In genomic region chr5:127988149-127988755, GRCh38 we compare ENCODE assay signal across 11 cellular contexts.
DNase-seq lines count a peak whose midpoint lies in the region; ATAC-seq and TF ChIP-seq lines count a peak whose summit lies in the region.
"Had no signal": no experiment of that assay in that cellular context is flagged by ENCODE, and none has a peak within 500 bp of the region (broad histone marks: within the 10 kb centered on the region; RNA-seq: fewer than 3 reads in every experiment).

No MANE protein-coding gene starts in this region.

- POLR2A ChIA-PET in AG04449 (lab: Yijun Ruan, JAX), result interaction anchor here (0.5 to 0.9 kb wide), 2 partner anchors 50 to 124 kb away, joined by 3 read pairs; no protein-coding TSS in a partner anchor
- POLR2A ChIA-PET in T-cell (lab: Charles Lee), result no interaction called here

- peak; percentile 93 for ATAC-seq in RWPE2 (ENCODE audit: low read depth)
- ATAC-seq in HG03025 (IDR thresholded peaks at IDR 0.05; ENCODE audit: low FRiP score, unreplicated experiment), result no peak
- ATAC-seq in HG02938 (IDR thresholded peaks at IDR 0.05; ENCODE audit: unreplicated experiment), result no peak
- ATAC-seq in T-cell (replicated peaks in 1 of 4), result no peak
- ATAC-seq: left colon had no signal

- CTCF ChIA-PET in AG04449 (lab: Yijun Ruan, JAX), result interaction anchor here (1.2 to 1.3 kb wide), 2 partner anchors 11 to 14 kb away, joined by 3 to 4 read pairs; no protein-coding TSS in a partner anchor
- CTCF ChIA-PET in T-cell (lab: Charles Lee), result no interaction called here

- H3K9me3 Mint-ChIP-seq in T-cell, result peaks cover 3 to 21% (median 8%) of the 10 kb centered on the region in 3 donors

- H3K4me3 ChIP-seq in AG04449 (ENCODE audit: low read depth, low read length) (no peak overlapping the region), RWPE2 (ENCODE audit: severe bottlenecking) (no peak overlapping the region), foreskin fibroblast (ENCODE audit: low read depth in 1 of 2, low read length in 2 of 2) (no peak overlapping the region)

- peaks cover 26% of the 10 kb centered on the region for H3K36me3 Mint-ChIP-seq in T-cell

- H3K9me3 ChIP-seq in RWPE2 (ENCODE audit: severe bottlenecking), result no peaks in the 10 kb centered on the region

- TF ChIP-seq CTCF in AG04449 (IDR thresholded peaks at IDR 0.05; ENCODE audit: insufficient read depth, low read length, missing control alignments), result no peak
- no peak for TF ChIP-seq CTCF in RWPE2 (IDR thresholded peaks at IDR 0.05; ENCODE audit: poor library complexity, severe bottlenecking)
- TF ChIP-seq CTCF in foreskin fibroblast (IDR thresholded peaks at IDR 0.05; ENCODE audit: low read depth, low read length), result no peak

- peaks cover 14% of the 10 kb centered on the region for H3K4me1 ChIP-seq in RWPE2 (ENCODE audit: insufficient read depth, poor library complexity, severe bottlenecking)

- H3K27me3 ChIP-seq in RWPE2 (ENCODE audit: insufficient read depth, poor library complexity, severe bottlenecking), result no peaks in the 10 kb centered on the region

- H3K27ac ChIP-seq in RWPE2 (ENCODE audit: poor library complexity, severe bottlenecking), result peak overlapping the region; percentile 65

- no peaks in the 10 kb centered on the region for H3K4me1 Mint-ChIP-seq in T-cell

- H3K27me3 Mint-ChIP-seq in T-cell, result no peaks in the 10 kb centered on the region

- H3K36me3 ChIP-seq in RWPE2 (ENCODE audit: low read depth), result no peaks in the 10 kb centered on the region; the same call in 1 of the 2 replicates

- H3K4me3 Mint-ChIP-seq in T-cell, result no peak overlapping the region

- no peak overlapping the region for H3K27ac Mint-ChIP-seq in T-cell

- DNase-seq in AG04449 (ENCODE audit: low read depth, low spot score) (peak; percentile 68), H4 (ENCODE audit: low spot score) (peak; percentile 84), RWPE2 (ENCODE audit: low spot score) (no peak), foreskin fibroblast (peak; percentile 89 to 95), T-cell (no peak), NCI-H526 (lab: John Stamatoyannopoulos, UW) (no peak)
- DNase-seq: caudate nucleus; left colon; stimulated activated CD4-positive, alpha-beta T cell treated with anti-CD3 and anti-CD28 coated beads, Interleukin-15, amount 100 ng/mL, for 24 hours had no signal

Comparison
In these comparisons a context has a peak if more than half of its experiments do, and no peak if none do; other contexts are left out.
1. DNase-seq: peak in AG04449 (single experiment), H4 (single experiment) and foreskin fibroblast (2 of 2); none in RWPE2 (single experiment), T-cell (0 of 34) and NCI-H526 (0 of 2).